In genomic region chr14:39176263-39177167, GRCh38 we compare ENCODE assay signal across 8 cellular contexts. TPM values are rescaled to one million over a fixed set of nuclear protein-coding genes. Genes with fewer than 3 reads are reported as not detected.
DNase-seq lines count a peak whose midpoint lies in the region; ATAC-seq and TF ChIP-seq lines count a peak whose summit lies in the region.

No MANE protein-coding gene starts in this region.

- H3K27ac ChIP-seq in BLaER1: peak overlapping the region; percentile 99
- H3K27ac ChIP-seq in duodenal mucosa (ENCODE audit: low read depth, low read length): no peak overlapping the region

- H3K9me3 Mint-ChIP-seq in nephron: no peaks in the 10 kb centered on the region

- no peak for TF ChIP-seq CTCF in nephron (IDR thresholded peaks at IDR 0.05; ENCODE audit: unreplicated experiment in 3 of 3)

- H3K27me3 Mint-ChIP-seq in nephron (ENCODE audit: low read depth): no peaks in the 10 kb centered on the region

- peaks cover 31% of the 10 kb centered on the region for H3K36me3 Mint-ChIP-seq in nephron (ENCODE audit: low read depth)

- H3K4me1 ChIP-seq in BLaER1 (peaks cover 32% of the 10 kb centered on the region), duodenal mucosa (ENCODE audit: control insufficient read depth in 1 of 2, insufficient read depth in 2 of 2, low read length in 2 of 2) (peaks cover 0 to 13% of the 10 kb centered on the region in 2 donors)

- ATAC-seq in HG03135 (IDR thresholded peaks at IDR 0.05; ENCODE audit: unreplicated experiment) (no peak), GM18873 (IDR thresholded peaks at IDR 0.05; ENCODE audit: low FRiP score, unreplicated experiment) (no peak)

- H3K27me3 ChIP-seq in BLaER1 (no peaks in the 10 kb centered on the region), MG63 (no peaks in the 10 kb centered on the region), duodenal mucosa (ENCODE audit: control insufficient read depth in 1 of 2, insufficient read depth in 2 of 2, low read length in 2 of 2) (no peaks in the 10 kb centered on the region)

- H4K20me1 ChIP-seq in BLaER1: peaks cover 64% of the 10 kb centered on the region

- peak overlapping the region; percentile 87 for H3K4me2 ChIP-seq in BLaER1

- H3K27ac Mint-ChIP-seq in nephron: peak overlapping the region; percentile 98 to 100 (median 100)

- peaks cover 21% of the 10 kb centered on the region for H3K4me1 Mint-ChIP-seq in nephron

- H3K4me3 ChIP-seq in BLaER1: peak overlapping the region; percentile 97
- H3K4me3 ChIP-seq in MG63: peak overlapping the region; percentile 91
- H3K4me3 ChIP-seq in duodenal mucosa (ENCODE audit: low read depth in 1 of 2, low read length in 2 of 2): peak overlapping the region; percentile 93 to 98

- H3K36me3 ChIP-seq in BLaER1: peaks cover 53% of the 10 kb centered on the region
- peaks cover 60% of the 10 kb centered on the region for H3K36me3 ChIP-seq in MG63
- H3K36me3 ChIP-seq in duodenal mucosa (ENCODE audit: control insufficient read depth in 1 of 2, insufficient read depth in 2 of 2, low read length in 2 of 2): peaks cover 26 to 49% of the 10 kb centered on the region in 2 donors

- H3K9me3 ChIP-seq in BLaER1 (no peaks in the 10 kb centered on the region), MG63 (no peaks in the 10 kb centered on the region), duodenal mucosa (ENCODE audit: control insufficient read depth in 1 of 2, low read length in 2 of 2) (peaks cover 0 to 2% of the 10 kb centered on the region in 2 donors)

- H3K9ac ChIP-seq in BLaER1 (peak overlapping the region; percentile 99), duodenal mucosa (ENCODE audit: low read depth in 1 of 2, low read length in 2 of 2) (peak overlapping the region; percentile 94 to 99)

- DNase-seq in MG63 (no peak), SK-N-DZ (ENCODE audit: low spot score) (no peak), medulla oblongata (ENCODE audit: extremely low spot score) (no peak)

- peak overlapping the region; percentile 95 to 98 (median 97) for H3K4me3 Mint-ChIP-seq in nephron

RNA-seq across cellular contexts. Expression of gene PNN, which starts 1.5 kb away (rescaled TPM):
- 8.2 and 22.9 TPM in 2 replicates for total RNA-seq in MG63 (2014; rRNA removed; shearing (Covaris generic); ENCODE audit: low replicate concordance)
- polyA plus RNA-seq in SK-N-DZ (2014; cell fraction: cytosol; rRNA removed): 51.1 and 59.4 TPM in 2 replicates
- polyA plus RNA-seq in SK-N-DZ (2014; cell fraction: nucleus; rRNA removed): 187 and 416 TPM in 2 replicates

RNA-seq across cellular contexts. Expression of gene TRAPPC6B, which starts 6.4 kb away (rescaled TPM):
- 6.4 and 8.9 TPM in 2 replicates for total RNA-seq in MG63 (2014; rRNA removed; shearing (Covaris generic); ENCODE audit: low replicate concordance)
- polyA plus RNA-seq in SK-N-DZ (2014; cell fraction: cytosol; rRNA removed): 20.9 and 24.2 TPM in 2 replicates
- polyA plus RNA-seq in SK-N-DZ (2014; cell fraction: nucleus; rRNA removed): 16.3 and 19.4 TPM in 2 replicates

RNA-seq across cellular contexts. Expression of gene MIA2, which starts 57.2 kb away (rescaled TPM):
- total RNA-seq in MG63 (2014; rRNA removed; shearing (Covaris generic); ENCODE audit: low replicate concordance): 6.3 and 8.6 TPM in 2 replicates
- polyA plus RNA-seq in SK-N-DZ (2014; cell fraction: cytosol; rRNA removed): 10.0 and 10.3 TPM in 2 replicates
- polyA plus RNA-seq in SK-N-DZ (2014; cell fraction: nucleus; rRNA removed): 6.5 and 8.6 TPM in 2 replicates
